Comparison of ENCODE assay signal across 7 cellular contexts in genomic region chrX:37887347-37887746, GRCh38.
"Had no signal": no experiment of that assay in that cellular context is flagged by ENCODE, and none has a peak within 500 bp of the region (broad histone marks: within the 10 kb centered on the region; RNA-seq: fewer than 3 reads in every experiment).

No MANE protein-coding gene starts in this region.

- H3K9me3 Mint-ChIP-seq: IgD-negative memory B cell had no signal

- H3K4me3 ChIP-seq: GM23248 had no signal

- H3K27ac Mint-ChIP-seq: IgD-negative memory B cell had no signal

- H3K36me3 Mint-ChIP-seq: IgD-negative memory B cell had no signal

- H3K27ac ChIP-seq: GM23248 had no signal

- H3K4me1 Mint-ChIP-seq: IgD-negative memory B cell had no signal

- FAIRE-seq: HTR-8/SVneo had no signal

- H3K4me3 Mint-ChIP-seq: IgD-negative memory B cell had no signal

- DNase-seq: GM23248, GOT3, H7, HCEC 1CT, KBM-7 had no signal
